18 cellular contexts compared by ENCODE assay signal in genomic region chr10:67925449-67926005, GRCh38. TPM values are rescaled to one million over a fixed set of nuclear protein-coding genes. Genes with fewer than 3 reads are reported as not detected.
A peak's percentile ranks its signal among the peaks of the same experiment; 100 is the strongest.
DNase-seq lines count a peak whose midpoint lies in the region; ATAC-seq and TF ChIP-seq lines count a peak whose summit lies in the region.
"Had no signal": no experiment of that assay in that cellular context is flagged by ENCODE, and none has a peak within 500 bp of the region (broad histone marks: within the 10 kb centered on the region; RNA-seq: fewer than 3 reads in every experiment).

No MANE protein-coding gene starts in this region.

- no peak overlapping the region for H2AFZ ChIP-seq in fibroblast of lung (ENCODE audit: low read length)

- peaks cover 53% of the 10 kb centered on the region for H3K36me3 Mint-ChIP-seq in MCF 10A (ENCODE audit: insufficient read depth, unreplicated experiment)

- POLR2A ChIA-PET in MCF 10A (lab: Yijun Ruan, JAX) = no interaction called here

- no peaks in the 10 kb centered on the region for H3K4me1 ChIP-seq in breast epithelium
- H3K4me1 ChIP-seq in fibroblast of lung (ENCODE audit: control insufficient read depth, extremely low read depth, insufficient read depth, low read length) = no peaks in the 10 kb centered on the region
- H3K4me1 ChIP-seq in right cardiac atrium (ENCODE audit: control insufficient read depth, insufficient read depth, low read length) = no peaks in the 10 kb centered on the region
- H3K4me1 ChIP-seq: stomach had no signal

- no peak for ATAC-seq in right cardiac atrium
- ATAC-seq: activated CD4-positive, alpha-beta T cell treated with anti-CD3 and anti-CD28 coated beads for 36 hours; left colon; mucosa of descending colon had no signal

- H3K27me3 ChIP-seq in breast epithelium = no peaks in the 10 kb centered on the region
- H3K27me3 ChIP-seq in fibroblast of lung (ENCODE audit: control insufficient read depth, insufficient read depth, low read length) = no peaks in the 10 kb centered on the region
- H3K27me3 ChIP-seq in right cardiac atrium (ENCODE audit: control insufficient read depth, insufficient read depth) = no peaks in the 10 kb centered on the region
- H3K27me3 ChIP-seq: stomach had no signal

- peak overlapping the region; percentile 23 for H3K27ac Mint-ChIP-seq in MCF 10A (ENCODE audit: low read depth, unreplicated experiment)
- H3K27ac Mint-ChIP-seq: activated CD4-positive, alpha-beta T cell treated with anti-CD3 and anti-CD28 coated beads for 36 hours; activated naive CD4-positive, alpha-beta T cell treated with anti-CD3 and anti-CD28 coated beads, Interleukin-2, amount 10 ng/mL, durations not matched to agents 7 days and 5 days had no signal

- H3K4me3 Mint-ChIP-seq in MCF 10A (ENCODE audit: unreplicated experiment) = no peak overlapping the region
- H3K4me3 Mint-ChIP-seq: activated CD4-positive, alpha-beta T cell treated with anti-CD3 and anti-CD28 coated beads for 36 hours; activated naive CD4-positive, alpha-beta T cell treated with anti-CD3 and anti-CD28 coated beads, Interleukin-2, amount 10 ng/mL, durations not matched to agents 7 days and 5 days had no signal

- H3K36me3 ChIP-seq in breast epithelium (no peaks in the 10 kb centered on the region), fibroblast of lung (ENCODE audit: control insufficient read depth, insufficient read depth, low read length) (peaks cover 7% of the 10 kb centered on the region)

- no peaks in the 10 kb centered on the region for H3K9me3 Mint-ChIP-seq in MCF 10A (ENCODE audit: unreplicated experiment)
- H3K9me3 Mint-ChIP-seq: activated naive CD4-positive, alpha-beta T cell treated with anti-CD3 and anti-CD28 coated beads, Interleukin-2, amount 10 ng/mL, durations not matched to agents 7 days and 5 days had no signal

- TF ChIP-seq POLR2A in breast epithelium (IDR thresholded peaks at IDR 0.05) (no peak), erythroblast (IDR thresholded peaks at IDR 0.05; ENCODE audit: low read length) (no peak)

- no peaks in the 10 kb centered on the region for H3K27me3 Mint-ChIP-seq in MCF 10A (ENCODE audit: insufficient read depth, unreplicated experiment)
- H3K27me3 Mint-ChIP-seq: activated CD4-positive, alpha-beta T cell treated with anti-CD3 and anti-CD28 coated beads for 36 hours; activated naive CD4-positive, alpha-beta T cell treated with anti-CD3 and anti-CD28 coated beads, Interleukin-2, amount 10 ng/mL, durations not matched to agents 7 days and 5 days had no signal

- no peaks in the 10 kb centered on the region for H3K79me2 ChIP-seq in fibroblast of lung (ENCODE audit: control insufficient read depth, insufficient read depth, low read length)

- H3K27ac ChIP-seq in breast epithelium (no peak overlapping the region), fibroblast of lung (ENCODE audit: insufficient read depth, low read length) (peak overlapping the region; percentile 5), right cardiac atrium (ENCODE audit: low read length) (no peak overlapping the region)
- H3K27ac ChIP-seq: KMS-11, stomach had no signal

- H3K4me3 ChIP-seq in breast epithelium (no peak overlapping the region), fibroblast of lung (replicated peaks in 1 of 4; ENCODE audit: control extremely low read depth in 1 of 4, insufficient read depth in 1 of 4, low read depth in 3 of 4, low read length in 4 of 4) (no peak overlapping the region), right cardiac atrium (ENCODE audit: low read length) (no peak overlapping the region)
- H3K4me3 ChIP-seq: mucosa of descending colon, stomach had no signal

- H3K4me2 ChIP-seq in fibroblast of lung (ENCODE audit: extremely low read depth, insufficient read depth, low read length) = no peak overlapping the region
- H3K4me2 ChIP-seq: KMS-11 had no signal

- 89% methylated on average over 1 of the region's 1 CpG for WGBS in right cardiac atrium

- TF ChIP-seq CTCF in MCF 10A (IDR thresholded peaks at IDR 0.05; ENCODE audit: unreplicated experiment) (no peak), breast epithelium (IDR thresholded peaks at IDR 0.05) (no peak), fibroblast of lung (conservative IDR thresholded peaks at IDR 0.05 in 1 of 2, IDR thresholded peaks at IDR 0.05 in 1 of 2; ENCODE audit: low read depth in 1 of 2, low read length in 2 of 2) (no peak)

- H3K9me3 ChIP-seq in breast epithelium (no peaks in the 10 kb centered on the region), fibroblast of lung (ENCODE audit: control insufficient read depth, insufficient read depth, low read depth, low read length) (no peaks in the 10 kb centered on the region), right cardiac atrium (ENCODE audit: control insufficient read depth, low read length) (no peaks in the 10 kb centered on the region)
- H3K9me3 ChIP-seq: mucosa of descending colon, stomach had no signal

- no TSS peak for BruUV-seq in MCF 10A (replicated peaks; lab: Mats Ljungman, UMichigan)

- intact Hi-C loops in MCF 10A (cut with micrococcal nuclease) (no loop called here), breast epithelium (cut with DNase I; ENCODE audit: low total_unique reads) (no loop called here), right cardiac atrium (cut with DNase I) (no loop called here)

- no peaks in the 10 kb centered on the region for H3K4me1 Mint-ChIP-seq in MCF 10A (ENCODE audit: insufficient read depth, unreplicated experiment)
- H3K4me1 Mint-ChIP-seq: activated CD4-positive, alpha-beta T cell treated with anti-CD3 and anti-CD28 coated beads for 36 hours; activated naive CD4-positive, alpha-beta T cell treated with anti-CD3 and anti-CD28 coated beads, Interleukin-2, amount 10 ng/mL, durations not matched to agents 7 days and 5 days had no signal

- no peak overlapping the region for H3K9ac ChIP-seq in fibroblast of lung (ENCODE audit: insufficient read depth, low read length)
- H3K9ac ChIP-seq: KMS-11 had no signal

- DNase-seq in MCF 10A (ENCODE audit: unreplicated experiment) (no peak), breast epithelium (ENCODE audit: low spot score in 2 of 2) (no peak), RPMI7951 (ENCODE audit: low read depth) (peak; percentile 20), fibroblast of lung (ENCODE audit: low read depth in 2 of 2) (peak in 1 of 2 donors; percentile 75), DMS79 (lab: John Stamatoyannopoulos, UW) (no peak), right cardiac atrium (no peak), HPDE6-E6E7 (ENCODE audit: extremely low spot score) (no peak), erythroblast (lab: John Stamatoyannopoulos, UW) (no peak)
- DNase-seq: ACHN; activated CD4-positive, alpha-beta T cell treated with anti-CD3 and anti-CD28 coated beads for 36 hours; activated CD8-positive, alpha-beta memory T cell treated with anti-CD3 and anti-CD28 coated beads, Interleukin-2, amount 50 U/mL, for 4 hours; activated naive CD4-positive, alpha-beta T cell treated with anti-CD3 and anti-CD28 coated beads, Interleukin-2, amount 10 ng/mL, durations not matched to agents 7 days and 5 days; GOT3; left colon; mucosa of descending colon; NCI-H1105 treated with DMSO at 0.1 percent for 48 hours; stomach had no signal

- no peaks in the 10 kb centered on the region for H4K20me1 ChIP-seq in fibroblast of lung (ENCODE audit: control insufficient read depth, extremely low read depth, insufficient read depth, low read length)

- CTCF ChIA-PET in MCF 10A (lab: Yijun Ruan, JAX) = no interaction called here

RNA-seq across cellular contexts. Expression of gene SIRT1, which starts 41.1 kb away (rescaled TPM):
- total RNA-seq in MCF 10A (2022) = 17.9 and 23.2 TPM in 2 replicates
- 10 to 100 TPM; 21.0 to 43.3 (median 35.5) TPM for total RNA-seq in breast epithelium
- total RNA-seq in RPMI7951 (2014; rRNA removed; shearing (Covaris generic)) = 10.5 and 13.7 TPM in 2 replicates
- 21.1 TPM in 2 replicates for total RNA-seq in fibroblast of lung
- polyA plus RNA-seq in fibroblast of lung = 17.0 and 18.0 TPM in 2 replicates
- 10.5 and 11.4 TPM in 2 replicates for polyA plus RNA-seq in fibroblast of lung (2012)
- polyA minus RNA-seq in fibroblast of lung (ENCODE audit: low replicate concordance) = 1.0 and 1.9 TPM in 2 replicates
- 10 to 100 TPM; 16.0 to 18.7 (median 17.5) TPM for total RNA-seq in right cardiac atrium
- 9.3 TPM for polyA plus RNA-seq in right cardiac atrium
